26 cellular contexts compared by ENCODE assay signal in genomic region chr3:86797946-86798345, GRCh38.
DNase-seq lines count a peak whose midpoint lies in the region; ATAC-seq, FAIRE-seq and TF ChIP-seq lines count a peak whose summit lies in the region.
"Had no signal": no experiment of that assay in that cellular context is flagged by ENCODE, and none has a peak within 500 bp of the region (broad histone marks: within the 10 kb centered on the region; RNA-seq: fewer than 3 reads in every experiment).

No MANE protein-coding gene starts in this region.

- FAIRE-seq in bronchial epithelial cell (lab: Jason Lieb, UNC) = no peak
- FAIRE-seq: GM12878, GM12892, GM18507, GM19239 had no signal

- H3K23ac ChIP-seq in IMR-90 (ENCODE audit: low read depth, low read length) = no peak overlapping the region

- no peak overlapping the region for H3K56ac ChIP-seq in IMR-90 (ENCODE audit: extremely low read depth, insufficient read depth, low read length)

- H3K9me3 Mint-ChIP-seq in osteocyte (ENCODE audit: unreplicated experiment) = peaks cover 10% of the 10 kb centered on the region
- H3K9me3 Mint-ChIP-seq: CD14-positive monocyte had no signal

- H2BK20ac ChIP-seq in IMR-90 (ENCODE audit: low read depth, low read length) = no peak overlapping the region; the same call in 1 of the 2 replicates

- ATAC-seq in IMR-90 (ENCODE audit: low read depth) (no peak), GM19035 (IDR thresholded peaks at IDR 0.05; ENCODE audit: unreplicated experiment) (no peak)
- ATAC-seq: GM12878 had no signal

- H2AFZ ChIP-seq in IMR-90 (replicated peaks; ENCODE audit: low read length, poor library complexity) = no peak overlapping the region

- H3K79me1 ChIP-seq in IMR-90 (ENCODE audit: low read depth in 1 of 2, low read length in 2 of 2) = no peaks in the 10 kb centered on the region

- H4K8ac ChIP-seq in IMR-90 (ENCODE audit: low read depth in 2 of 2, low read length in 2 of 2) = no peak overlapping the region

- no peaks in the 10 kb centered on the region for H3K27me3 Mint-ChIP-seq in osteocyte (ENCODE audit: unreplicated experiment)
- H3K27me3 Mint-ChIP-seq: CD4-positive, alpha-beta memory T cell; CD4-positive, CD25-positive, alpha-beta regulatory T cell; CD8-positive, alpha-beta memory T cell had no signal

- H3K9me1 ChIP-seq in IMR-90 (ENCODE audit: insufficient read depth, low read length) = peaks cover 3% of the 10 kb centered on the region

- H3K18ac ChIP-seq in IMR-90 (ENCODE audit: low read depth, low read length) = peak overlapping the region; percentile 81; the same call in 1 of the 2 replicates

- no peaks in the 10 kb centered on the region for H3K36me3 Mint-ChIP-seq in osteocyte (ENCODE audit: unreplicated experiment)
- H3K36me3 Mint-ChIP-seq: CD14-positive monocyte; CD4-positive, alpha-beta memory T cell; CD4-positive, CD25-positive, alpha-beta regulatory T cell; CD8-positive, alpha-beta memory T cell had no signal

- no peaks in the 10 kb centered on the region for H3K36me3 ChIP-seq in IMR-90 (ENCODE audit: control insufficient read depth, insufficient read depth, low read length)
- H3K36me3 ChIP-seq in bronchial epithelial cell (ENCODE audit: control insufficient read depth, insufficient read depth, low read length) = no peaks in the 10 kb centered on the region
- H3K36me3 ChIP-seq: BE2C, BLaER1 had no signal

- H2BK120ac ChIP-seq in IMR-90 (ENCODE audit: low read depth, low read length) = peak overlapping the region; percentile 64

- BruUV-seq in IMR-90 (replicated peaks; lab: Mats Ljungman, UMichigan) = no TSS peak

- no peak overlapping the region for H2AK5ac ChIP-seq in IMR-90 (ENCODE audit: low read depth, low read length)

- H3K4me3 Mint-ChIP-seq in osteocyte (ENCODE audit: unreplicated experiment) = no peak overlapping the region
- H3K4me3 Mint-ChIP-seq: CD14-positive monocyte; CD4-positive, alpha-beta memory T cell; CD4-positive, CD25-positive, alpha-beta regulatory T cell; CD8-positive, alpha-beta memory T cell had no signal

- dilution Hi-C loops in IMR-90 (cut with HindIII; ENCODE audit: low sequenced_read_pairs, unreplicated experiment) = no loop called here

- no peak overlapping the region for H4K5ac ChIP-seq in IMR-90 (ENCODE audit: low read depth, low read length)

- H3K9me3 ChIP-seq in IMR-90 (ENCODE audit: control insufficient read depth, insufficient read depth, low read length) = no peaks in the 10 kb centered on the region
- H3K9me3 ChIP-seq: BE2C, BLaER1 had no signal

- POLR2A ChIA-PET in IMR-90 (lab: Charles Lee; ENCODE audit: unreplicated experiment) = no interaction called here

- no CpG with 5 or more reads among the region's 1 CpG for WGBS in IMR-90 (ENCODE audit: extremely low coverage in 2 of 2, insufficient read length in 1 of 2), 2 experiments

- in situ Hi-C loops in IMR-90 (cut with MboI; ENCODE audit: low sequenced_read_pairs) = loop anchor here (10.0 kb wide), 1 partner anchor 137 kb away; no protein-coding TSS in a partner anchor

- TF ChIP-seq POLR2A in IMR-90 (IDR thresholded peaks at IDR 0.05; ENCODE audit: low read depth, low read length) = no peak

- no peak overlapping the region for H2AK9ac ChIP-seq in IMR-90 (replicated peaks; ENCODE audit: low read depth, low read length, poor library complexity)

- peak overlapping the region; percentile 7 for H3K27ac Mint-ChIP-seq in osteocyte (ENCODE audit: unreplicated experiment)
- H3K27ac Mint-ChIP-seq: CD14-positive monocyte; CD4-positive, alpha-beta memory T cell; CD4-positive, CD25-positive, alpha-beta regulatory T cell; CD8-positive, alpha-beta memory T cell had no signal

- no peak overlapping the region for H3K4me2 ChIP-seq in IMR-90 (ENCODE audit: low read depth, low read length)
- H3K4me2 ChIP-seq: BLaER1 had no signal

- DNase-seq in IMR-90 = no peak
- peak; percentile 52 for DNase-seq in bronchial epithelial cell (ENCODE audit: low read depth)
- DNase-seq in osteocyte (ENCODE audit: extremely low spot score, unreplicated experiment) = no peak
- DNase-seq in stimulated activated CD4-positive, alpha-beta T cell treated with anti-CD3 and anti-CD28 coated beads, Interleukin-4, amount 100 ng/mL, for 1 hour = no peak
- DNase-seq: 8988T; ACHN; BE2C; C1 segment of cervical spinal cord; CD4-positive, alpha-beta memory T cell; CD4-positive, CD25-positive, alpha-beta regulatory T cell; CD8-positive, alpha-beta memory T cell; COR-L47; DMS 273 treated with DMSO at 0.1 percent for 48 hours; DMS153; DMS53; DMS79; DND-41; EL; GDM1 had no signal

- H3K4me3 ChIP-seq in IMR-90 (ENCODE audit: insufficient read depth, low read depth, low read length) (no peak overlapping the region), bronchial epithelial cell (ENCODE audit: low read depth, low read length) (no peak overlapping the region)
- H3K4me3 ChIP-seq: BLaER1, GM12878 had no signal

- no peak overlapping the region for H3K27ac ChIP-seq in IMR-90 (ENCODE audit: insufficient read depth, low read length)
- H3K27ac ChIP-seq: BLaER1 had no signal

- peaks cover 68% of the 10 kb centered on the region for H3K4me1 Mint-ChIP-seq in osteocyte (ENCODE audit: unreplicated experiment)
- H3K4me1 Mint-ChIP-seq: CD14-positive monocyte; CD4-positive, alpha-beta memory T cell; CD4-positive, CD25-positive, alpha-beta regulatory T cell; CD8-positive, alpha-beta memory T cell had no signal

- H2BK5ac ChIP-seq in IMR-90 (ENCODE audit: low read depth, low read length, poor library complexity, severe bottlenecking) = no peak overlapping the region

- CTCF ChIA-PET in IMR-90 (lab: Yijun Ruan, JAX) = interaction anchor here (1.7 kb wide), 1 partner anchor 284 kb away, joined by 4 read pairs; no protein-coding TSS in a partner anchor

- no peak overlapping the region for H4K91ac ChIP-seq in IMR-90 (ENCODE audit: insufficient read depth, low read depth, low read length)

- no peak overlapping the region for H3K4ac ChIP-seq in IMR-90 (ENCODE audit: low read depth, low read length)

- no peak for TF ChIP-seq CTCF in IMR-90 (conservative IDR thresholded peaks at IDR 0.05; ENCODE audit: low read depth, low read length)
- TF ChIP-seq CTCF in bronchial epithelial cell (IDR thresholded peaks at IDR 0.05; ENCODE audit: insufficient read depth, low read length, severe bottlenecking) = no peak
- no peak for TF ChIP-seq CTCF in osteocyte (IDR thresholded peaks at IDR 0.05)

- no peaks in the 10 kb centered on the region for H4K20me1 ChIP-seq in IMR-90 (ENCODE audit: insufficient read depth, low read length)
- H4K20me1 ChIP-seq: BLaER1 had no signal

- no peak for TF ChIP-seq RAD21 in IMR-90 (IDR thresholded peaks at IDR 0.05; ENCODE audit: low read length)

- H3K4me1 ChIP-seq in IMR-90 (ENCODE audit: control insufficient read depth, insufficient read depth, low read length) = peaks cover 7% of the 10 kb centered on the region
- H3K4me1 ChIP-seq: BE2C, BLaER1 had no signal

- no peak overlapping the region for H3K14ac ChIP-seq in IMR-90 (replicated peaks; ENCODE audit: low read depth, low read length)

- intact Hi-C loops in IMR-90 (cut with micrococcal nuclease) = no loop called here

- H2BK15ac ChIP-seq in IMR-90 (ENCODE audit: low read depth, low read length) = no peak overlapping the region; the same call in 2 of the 3 replicates

- H3K27me3 ChIP-seq in IMR-90 (ENCODE audit: control insufficient read depth, insufficient read depth, low read length) (no peaks in the 10 kb centered on the region), bronchial epithelial cell (ENCODE audit: control insufficient read depth, insufficient read depth, low read length) (no peaks in the 10 kb centered on the region)
- H3K27me3 ChIP-seq: BLaER1 had no signal

- no peak overlapping the region for H3K9ac ChIP-seq in IMR-90 (ENCODE audit: low read depth, low read length)
- H3K9ac ChIP-seq: BLaER1 had no signal

TF ChIP-seq in IMR-90, 13 proteins besides CTCF, POLR2A, EP300 and RAD21:
- TF ChIP-seq MAFK (IDR thresholded peaks at IDR 0.05; ENCODE audit: low read depth, low read length) (no peak), MAZ (IDR thresholded peaks at IDR 0.05; ENCODE audit: borderline replicate concordance, low read depth, low read length) (no peak)
